ENCODE assay signal across 20 cellular contexts in genomic region chr3:122957707-122958210, GRCh38.
DNase-seq lines count a peak whose midpoint lies in the region; ATAC-seq and TF ChIP-seq lines count a peak whose summit lies in the region.
"Had no signal": no experiment of that assay in that cellular context is flagged by ENCODE, and none has a peak within 500 bp of the region (broad histone marks: within the 10 kb centered on the region; RNA-seq: fewer than 3 reads in every experiment).

No MANE protein-coding gene starts in this region.

- H3K9me3 ChIP-seq in muscle layer of colon (ENCODE audit: low read length) (no peaks in the 10 kb centered on the region), upper lobe of right lung (no peaks in the 10 kb centered on the region)
- no peaks in the 10 kb centered on the region for H3K9me3 ChIP-seq in CD4-positive, alpha-beta memory T cell (ENCODE audit: control insufficient read depth in 1 of 2, low read length in 2 of 2)
- H3K9me3 ChIP-seq: breast epithelium, HAP-1, tibial nerve had no signal

- H3K4me1 Mint-ChIP-seq in CD4-positive, alpha-beta memory T cell = no peaks in the 10 kb centered on the region
- H3K4me1 Mint-ChIP-seq: activated naive CD4-positive, alpha-beta T cell treated with anti-CD3 and anti-CD28 coated beads, Interleukin-2, amount 10 ng/mL, durations not matched to agents 7 days and 5 days had no signal

- TF ChIP-seq CTCF in upper lobe of right lung (IDR thresholded peaks at IDR 0.05) = no peak

- no peaks in the 10 kb centered on the region for H3K36me3 Mint-ChIP-seq in CD4-positive, alpha-beta memory T cell
- H3K36me3 Mint-ChIP-seq: activated naive CD4-positive, alpha-beta T cell treated with anti-CD3 and anti-CD28 coated beads, Interleukin-2, amount 10 ng/mL, durations not matched to agents 7 days and 5 days; stimulated activated memory B cell treated with anti-CD40 and anti-IgM and Interleukin-4, amounts not matched to agents 10 μg/mL and 1 μg/mL and 100 μg/mL, for 72 hours had no signal

- no peak overlapping the region for H3K27ac Mint-ChIP-seq in CD4-positive, alpha-beta memory T cell
- H3K27ac Mint-ChIP-seq: activated naive CD4-positive, alpha-beta T cell treated with anti-CD3 and anti-CD28 coated beads, Interleukin-2, amount 10 ng/mL, durations not matched to agents 7 days and 5 days; stimulated activated memory B cell treated with anti-CD40 and anti-IgM and Interleukin-4, amounts not matched to agents 10 μg/mL and 1 μg/mL and 100 μg/mL, for 72 hours had no signal

- H3K4me1 ChIP-seq in muscle layer of colon (ENCODE audit: insufficient read depth, low read length) = peaks cover 18% of the 10 kb centered on the region
- H3K4me1 ChIP-seq in upper lobe of right lung = peaks cover 23% of the 10 kb centered on the region
- no peaks in the 10 kb centered on the region for H3K4me1 ChIP-seq in CD4-positive, alpha-beta memory T cell (ENCODE audit: insufficient read depth, low read length)
- H3K4me1 ChIP-seq: breast epithelium had no signal

- intact Hi-C loops in upper lobe of right lung (cut with DNase I) = no loop called here
- intact Hi-C loops in CD4-positive, alpha-beta memory T cell (cut with micrococcal nuclease) = no loop called here

- CTCF ChIA-PET in CD4-positive, alpha-beta memory T cell (lab: Charles Lee; ENCODE audit: partially characterized antibody) = no interaction called here

- H3K9me3 Mint-ChIP-seq in CD4-positive, alpha-beta memory T cell = peaks cover 0 to 2% (median 0%) of the 10 kb centered on the region in 8 donors
- H3K9me3 Mint-ChIP-seq: activated naive CD4-positive, alpha-beta T cell treated with anti-CD3 and anti-CD28 coated beads, Interleukin-2, amount 10 ng/mL, durations not matched to agents 7 days and 5 days; stimulated activated memory B cell treated with anti-CD40 and anti-IgM and Interleukin-4, amounts not matched to agents 10 μg/mL and 1 μg/mL and 100 μg/mL, for 72 hours had no signal

- DNase-seq in DMS 273 (lab: John Stamatoyannopoulos, UW; ENCODE audit: unreplicated experiment) (peak; percentile 74), DMS 273 treated with DMSO at 0.1 percent for 48 hours (lab: John Stamatoyannopoulos, UW) (no peak), glomerular visceral epithelial cell (ENCODE audit: extremely low spot score) (peak; percentile 45), upper lobe of right lung (peak; percentile 70), islet precursor cell (no peak)
- no peak for DNase-seq in CD4-positive, alpha-beta memory T cell
- DNase-seq: activated naive CD4-positive, alpha-beta T cell treated with anti-CD3 and anti-CD28 coated beads, Interleukin-2, amount 10 ng/mL, durations not matched to agents 7 days and 5 days; DMS153; hypothalamus; KG1; NCI-H1092; NCI-H526 had no signal

- no peaks in the 10 kb centered on the region for H3K36me3 ChIP-seq in muscle layer of colon (ENCODE audit: insufficient read depth, low read length)
- no peaks in the 10 kb centered on the region for H3K36me3 ChIP-seq in upper lobe of right lung
- no peaks in the 10 kb centered on the region for H3K36me3 ChIP-seq in CD4-positive, alpha-beta memory T cell (ENCODE audit: insufficient read depth, low read length)
- H3K36me3 ChIP-seq: breast epithelium, HAP-1, tibial nerve had no signal

- H3K27me3 ChIP-seq in muscle layer of colon (ENCODE audit: control insufficient read depth in 1 of 2, insufficient read depth in 2 of 2, low read length in 2 of 2) (no peaks in the 10 kb centered on the region), upper lobe of right lung (no peaks in the 10 kb centered on the region)
- no peaks in the 10 kb centered on the region for H3K27me3 ChIP-seq in CD4-positive, alpha-beta memory T cell (ENCODE audit: insufficient read depth, low read length)
- H3K27me3 ChIP-seq: breast epithelium, tibial nerve had no signal

- no peak overlapping the region for H3K4me3 Mint-ChIP-seq in CD4-positive, alpha-beta memory T cell
- H3K4me3 Mint-ChIP-seq: activated naive CD4-positive, alpha-beta T cell treated with anti-CD3 and anti-CD28 coated beads, Interleukin-2, amount 10 ng/mL, durations not matched to agents 7 days and 5 days; stimulated activated memory B cell treated with anti-CD40 and anti-IgM and Interleukin-4, amounts not matched to agents 10 μg/mL and 1 μg/mL and 100 μg/mL, for 72 hours had no signal

- peak; percentile 91 for ATAC-seq in upper lobe of right lung
- ATAC-seq in HG03460 (IDR thresholded peaks at IDR 0.05; ENCODE audit: unreplicated experiment) = no peak
- ATAC-seq: left lobe of liver; stimulated activated memory B cell treated with anti-CD40 and anti-IgM and Interleukin-4, amounts not matched to agents 10 μg/mL and 1 μg/mL and 100 μg/mL, for 72 hours had no signal

- peak overlapping the region; percentile 48 for H3K27ac ChIP-seq in muscle layer of colon (ENCODE audit: low read depth, low read length)
- peak overlapping the region; percentile 48 for H3K27ac ChIP-seq in upper lobe of right lung
- no peak overlapping the region for H3K27ac ChIP-seq in CD4-positive, alpha-beta memory T cell (ENCODE audit: low read depth, low read length)
- H3K27ac ChIP-seq: 22Rv1 had no signal

- H3K4me3 ChIP-seq in muscle layer of colon (ENCODE audit: low read depth in 1 of 2, low read length in 2 of 2) (no peak overlapping the region), upper lobe of right lung (no peak overlapping the region)
- no peak overlapping the region for H3K4me3 ChIP-seq in CD4-positive, alpha-beta memory T cell (ENCODE audit: low read length in 2 of 2)
- H3K4me3 ChIP-seq: breast epithelium, HAP-1, tibial nerve had no signal

- no peak overlapping the region for H3K9ac ChIP-seq in muscle layer of colon (ENCODE audit: low read length)

- POLR2A ChIA-PET in CD4-positive, alpha-beta memory T cell (lab: Charles Lee; ENCODE audit: partially characterized antibody) = no interaction called here

- H3K27me3 Mint-ChIP-seq in CD4-positive, alpha-beta memory T cell = peaks cover 21 to 23% of the 10 kb centered on the region in 2 donors

Comparison
In these comparisons a context has a peak if more than half of its experiments do, and no peak if none do; other contexts are left out.
1. DNase-seq: peak in DMS 273 (single experiment), glomerular visceral epithelial cell (single experiment) and upper lobe of right lung (single experiment); none in DMS 273 treated with DMSO at 0.1 percent for 48 hours (single experiment), islet precursor cell (single experiment) and CD4-positive, alpha-beta memory T cell (0 of 5).